Comparison of ENCODE assay signal across 18 cellular contexts in the genomic region with DNA sequence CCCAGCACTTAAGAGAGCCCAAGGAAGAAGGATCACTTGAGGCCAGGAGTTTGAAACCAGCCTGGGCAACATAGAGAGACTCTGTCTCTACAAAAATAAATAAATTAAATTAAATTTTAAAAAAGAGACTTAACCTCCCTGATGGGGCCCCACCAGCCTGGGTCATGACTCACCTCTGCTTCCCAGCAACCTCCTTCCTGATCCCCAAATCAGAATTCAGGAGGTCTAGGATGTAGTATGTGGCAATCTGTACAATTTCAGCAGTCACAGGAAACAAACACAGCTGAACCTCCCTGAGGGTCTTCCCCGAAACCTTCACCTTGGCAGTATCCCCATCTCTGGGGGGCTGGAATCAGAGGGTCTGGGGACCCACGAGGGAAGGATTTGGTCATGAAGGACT. TPM values are rescaled to one million over a fixed set of nuclear protein-coding genes. Genes with fewer than 3 reads are reported as not detected.
DNase-seq lines count a peak whose midpoint lies in the region; ATAC-seq, FAIRE-seq and TF ChIP-seq lines count a peak whose summit lies in the region.
"Had no signal": no experiment of that assay in that cellular context is flagged by ENCODE, and none has a peak within 500 bp of the region (broad histone marks: within the 10 kb centered on the region; RNA-seq: fewer than 3 reads in every experiment).

No MANE protein-coding gene starts in this region.

- 60 to 68% methylated on average over 2 of the region's 2 CpGs for WGBS in pancreas, 2 donors

- H3K27me3 ChIP-seq in pancreas = no peaks in the 10 kb centered on the region
- H3K27me3 ChIP-seq: left lung, tibial nerve had no signal

- H3K4me1 ChIP-seq in pancreas = no peaks in the 10 kb centered on the region

- H3K27ac ChIP-seq in pancreas = no peak overlapping the region

- ATAC-seq in GM19455 (IDR thresholded peaks at IDR 0.05; ENCODE audit: unreplicated experiment) (no peak), pancreas (no peak)
- ATAC-seq: left lung had no signal

- H3K4me3 ChIP-seq in pancreas = no peak overlapping the region
- H3K4me3 ChIP-seq: left lung, tibial nerve had no signal

- H3K9me3 ChIP-seq in pancreas = no peaks in the 10 kb centered on the region
- H3K9me3 ChIP-seq: left lung, tibial nerve had no signal

- DNase-seq in A172 (ENCODE audit: low spot score) (peak; percentile 33), GM03348 (ENCODE audit: low spot score) (peak; percentile 36), amniotic epithelial cell (ENCODE audit: low read depth) (peak; percentile 64), iris pigment epithelial cell (ENCODE audit: low read depth) (peak; percentile 53), pancreas (no peak), Kasumi-1 (lab: John Stamatoyannopoulos, UW) (no peak)
- no peak for DNase-seq in effector CD4-positive, alpha-beta T cell
- DNase-seq: activated CD4-positive, alpha-beta T cell treated with anti-CD3 and anti-CD28 coated beads for 1 hour; AML-193; cerebellar nuclear complex; NCI-H2107; NCI-H82; stimulated activated CD4-positive, alpha-beta T cell treated with anti-CD3 and anti-CD28 coated beads, Interleukin-2, amount 100 ng/mL, for 24 hours; stimulated activated CD8-positive, alpha-beta memory T cell treated with anti-CD3 and anti-CD28 coated beads, Interleukin-4, amount 100 ng/mL, for 48 hours had no signal

- no peak for TF ChIP-seq CTCF in pancreas (IDR thresholded peaks at IDR 0.05)

- intact Hi-C loops in pancreas (cut with DNase I) = no loop called here

- no peak for FAIRE-seq in pancreas (lab: Jason Lieb, UNC)

- H3K36me3 ChIP-seq in pancreas = no peaks in the 10 kb centered on the region
- H3K36me3 ChIP-seq: left lung, tibial nerve had no signal

RNA-seq across cellular contexts. Expression of a gene that starts 9.7 kb away (rescaled TPM):
- 55.0 and 67.7 TPM in 2 replicates for total RNA-seq in A172 (2014; rRNA removed; shearing (Covaris generic))
- 10 to 100 TPM; 10.8 to 18.9 (median 14.5) TPM for total RNA-seq in pancreas
- 10 to 100 TPM; 60.4 to 65.8 TPM for polyA plus RNA-seq in pancreas

RNA-seq across cellular contexts. Expression of a gene that starts 16.4 kb away (rescaled TPM):
- 33.4 and 34.8 TPM in 2 replicates for total RNA-seq in A172 (2014; rRNA removed; shearing (Covaris generic))
- 10 to 100 TPM; 11.1 to 17.5 (median 15.2) TPM for total RNA-seq in pancreas
- polyA plus RNA-seq in pancreas = 10 to 100 TPM; 18.0 to 20.7 TPM

RNA-seq across cellular contexts. Expression of a gene that starts 17.5 kb away (rescaled TPM):
- total RNA-seq in A172 (2014; rRNA removed; shearing (Covaris generic)) = 2.9 and 3.7 TPM in 2 replicates
- 1 to 10 TPM; 1.6 to 3.0 (median 2.0) TPM for total RNA-seq in pancreas
- polyA plus RNA-seq in pancreas = 10 to 100 TPM in 1 of 2 donors, 1 to 10 TPM in 1; 8.0 to 18.9 TPM

RNA-seq across cellular contexts. Expression of a gene that starts 18.0 kb away (rescaled TPM):
- 0.60 and 8.3 TPM in 2 replicates for total RNA-seq in A172 (2014; rRNA removed; shearing (Covaris generic))
- total RNA-seq in pancreas = under 1 TPM in 2 of 6 donors, not detected in 4; 0.24 to 0.28 TPM
- under 1 TPM; 0.34 to 0.68 TPM for polyA plus RNA-seq in pancreas
- total RNA-seq: epithelial cell of proximal tubule had no signal

RNA-seq across cellular contexts. Expression of a gene that starts 33.0 kb away (rescaled TPM):
- 26.6 and 32.6 TPM in 2 replicates for total RNA-seq in A172 (2014; rRNA removed; shearing (Covaris generic))
- total RNA-seq in pancreas = 10 to 100 TPM; 17.4 to 36.8 (median 19.8) TPM
- 10 to 100 TPM; 37.1 to 44.6 TPM for polyA plus RNA-seq in pancreas

Comparison
In these comparisons a context has a peak if more than half of its experiments do, and no peak if none do; other contexts are left out.
1. DNase-seq: peak in A172 (single experiment), GM03348 (single experiment), amniotic epithelial cell (single experiment) and iris pigment epithelial cell (single experiment); none in effector CD4-positive, alpha-beta T cell (single experiment), pancreas (0 of 6) and Kasumi-1 (0 of 2).